In the genomic region with DNA sequence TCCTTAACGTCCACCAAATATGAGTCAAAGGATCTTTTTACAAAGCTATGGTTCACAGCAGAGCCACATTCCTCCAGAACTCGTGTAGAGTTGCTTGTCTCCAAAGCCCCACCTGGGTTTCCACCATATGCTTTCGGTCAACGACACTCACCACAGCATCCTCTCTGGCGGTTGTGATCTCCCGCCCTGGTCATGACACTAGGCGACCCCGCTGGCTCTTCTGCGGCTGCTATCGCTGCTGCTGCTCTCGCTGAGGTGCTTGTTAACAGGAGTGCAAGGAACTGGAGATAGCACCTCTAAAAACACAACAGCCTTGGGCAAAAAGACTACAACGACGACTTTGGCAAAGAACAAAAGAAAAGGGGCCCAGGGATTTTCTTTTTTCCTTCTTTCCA, we compare ENCODE assay signal across 8 cellular contexts. TPM values are rescaled to one million over a fixed set of nuclear protein-coding genes. Genes with fewer than 3 reads are reported as not detected.
DNase-seq lines count a peak whose midpoint lies in the region; ATAC-seq and TF ChIP-seq lines count a peak whose summit lies in the region.

No MANE protein-coding gene starts in this region.

- no peaks in the 10 kb centered on the region for H3K9me3 Mint-ChIP-seq in CD4-positive, alpha-beta T cell

- H3K36me3 ChIP-seq in HEK293 (ENCODE audit: control insufficient read depth in 2 of 2, insufficient read depth in 1 of 2, low read length in 2 of 2) (peaks cover 0 to 14% of the 10 kb centered on the region in 2 experiments; a peak in 1 of 3 replicates), Peyer's patch (no peaks in the 10 kb centered on the region), body of pancreas (replicated peaks in 1 of 2; ENCODE audit: insufficient read depth in 1 of 2, low read depth in 2 of 2) (no peaks in the 10 kb centered on the region)

- H3K27me3 ChIP-seq in CD4-positive, alpha-beta T cell (ENCODE audit: control insufficient read depth, insufficient read depth, low read length): no peaks in the 10 kb centered on the region
- H3K27me3 ChIP-seq in Peyer's patch (no peaks in the 10 kb centered on the region), body of pancreas (no peaks in the 10 kb centered on the region)

- no peak for TF ChIP-seq CTCF in CD4-positive, alpha-beta T cell (IDR thresholded peaks at IDR 0.05)
- 0 out of 2 replicates have a peak, but pooled peaks have one; percentile 14 for TF ChIP-seq CTCF in HEK293 (tag by site-specific recombination; IDR thresholded peaks at IDR 0.05)
- TF ChIP-seq CTCF in Peyer's patch (IDR thresholded peaks at IDR 0.05): no peak
- peak in 1 of 7 experiments; percentile 12 for TF ChIP-seq CTCF in body of pancreas (IDR thresholded peaks at IDR 0.05)

- H3K9me3 ChIP-seq in CD4-positive, alpha-beta T cell (ENCODE audit: control insufficient read depth, low read length): no peaks in the 10 kb centered on the region
- H3K9me3 ChIP-seq in HEK293 (ENCODE audit: control insufficient read depth, insufficient read depth, low read depth, low read length): no peaks in the 10 kb centered on the region
- no peaks in the 10 kb centered on the region for H3K9me3 ChIP-seq in Peyer's patch
- H3K9me3 ChIP-seq in body of pancreas: no peaks in the 10 kb centered on the region

- peak; percentile 37 for ATAC-seq in CD4-positive, alpha-beta T cell (ENCODE audit: poor library complexity)
- ATAC-seq in body of pancreas (peak; percentile 33), GM19324 (IDR thresholded peaks at IDR 0.05; ENCODE audit: low FRiP score, unreplicated experiment) (no peak)

- peak; percentile 8 to 38 (median 14) for DNase-seq in CD4-positive, alpha-beta T cell
- DNase-seq in Peyer's patch: peak; percentile 17 to 56 (median 55)
- peak; percentile 28 to 43 (median 29) for DNase-seq in body of pancreas
- DNase-seq in kidney glomerular epithelial cell (lab: John Stamatoyannopoulos, UW): peak; percentile 62
- DNase-seq in stimulated activated CD4-positive, alpha-beta T cell treated with anti-CD3 and anti-CD28 coated beads, Interleukin-2, amount 100 ng/mL, for 48 hours: peak; percentile 18 to 19
- no peak for DNase-seq in NOMO-1 (lab: John Stamatoyannopoulos, UW; ENCODE audit: unreplicated experiment in 2 of 2)

- TF ChIP-seq POLR2A in Peyer's patch (IDR thresholded peaks at IDR 0.05): no peak
- TF ChIP-seq POLR2A in body of pancreas (IDR thresholded peaks at IDR 0.05): no peak

- intact Hi-C loops in CD4-positive, alpha-beta T cell (cut with DNase I, micrococcal nuclease): loop anchor here in 1 of 2 experiments (5.0 kb wide), 2 partner anchors 82 to 138 kb away; a partner anchor contains a TSS
- intact Hi-C loops in body of pancreas (cut with DNase I): no loop called here

- POLR2A ChIA-PET in CD4-positive, alpha-beta T cell (lab: Charles Lee): interaction anchor here (0.6 to 2.3 kb wide), 27 partner anchors 9 to 828 kb away, joined by 3 to 28 read pairs (median 4); a partner anchor contains a TSS
- POLR2A ChIA-PET in HEK293 (lab: Yijun Ruan, JAX): interaction anchor here (0.6 to 1.6 kb wide), 17 partner anchors 9 to 140 kb away, joined by 3 to 8 read pairs (median 4); a partner anchor contains a TSS

- peak overlapping the region; percentile 83 for H3K27ac Mint-ChIP-seq in CD4-positive, alpha-beta T cell

- WGBS in body of pancreas, 2 donors: 0 to 1% methylated on average over 13 of the region's 13 CpGs

- peaks cover 23% of the 10 kb centered on the region for H3K36me3 Mint-ChIP-seq in CD4-positive, alpha-beta T cell (ENCODE audit: low read depth)

- H3K4me3 ChIP-seq in HEK293 (ENCODE audit: low read depth, low read length) (peak overlapping the region; percentile 57), Peyer's patch (peak overlapping the region; percentile 51 to 71 (median 62)), body of pancreas (peak overlapping the region; percentile 31 to 94)

- CTCF ChIA-PET in CD4-positive, alpha-beta T cell (lab: Charles Lee): interaction anchor here (1.4 kb wide), 1 partner anchor 94 kb away, joined by 3 read pairs; no protein-coding TSS in a partner anchor
- CTCF ChIA-PET in HEK293 (lab: Yijun Ruan, JAX): interaction anchor here (0.7 to 1.9 kb wide), 3 partner anchors 12 to 81 kb away, joined by 3 to 6 read pairs (median 6); a partner anchor contains a TSS

- H3K4me1 Mint-ChIP-seq in CD4-positive, alpha-beta T cell (ENCODE audit: low read depth): peaks cover 61% of the 10 kb centered on the region

- peak overlapping the region; percentile 95 for H3K4me3 Mint-ChIP-seq in CD4-positive, alpha-beta T cell

- H3K27ac ChIP-seq in CD4-positive, alpha-beta T cell (ENCODE audit: low read depth, low read length): peak overlapping the region; percentile 66
- H3K27ac ChIP-seq in HEK293 (ENCODE audit: extremely low read depth, low read depth, low read length) (peak overlapping the region; percentile 60; the same call in 1 of the 2 replicates), Peyer's patch (peak overlapping the region; percentile 76 to 94 (median 88)), body of pancreas (peak overlapping the region; percentile 82 to 95 (median 89))

- peaks cover 9% of the 10 kb centered on the region for H3K27me3 Mint-ChIP-seq in CD4-positive, alpha-beta T cell

- no peaks in the 10 kb centered on the region for H3K4me1 ChIP-seq in HEK293 (ENCODE audit: control insufficient read depth, insufficient read depth, low read length)
- H3K4me1 ChIP-seq in Peyer's patch: peaks cover 0 to 32% (median 0%) of the 10 kb centered on the region in 4 donors
- H3K4me1 ChIP-seq in body of pancreas: peaks cover 52% of the 10 kb centered on the region

TF ChIP-seq in HEK293, 187 proteins besides CTCF, POLR2A, EP300 and RAD21:
- TF ChIP-seq FEZF1 (tag by site-specific recombination; IDR thresholded peaks at IDR 0.05) (no peak), ZNF555 (tag by site-specific recombination; conservative IDR thresholded peaks at IDR 0.05) (no peak), ZNF239 (tag by site-specific recombination; IDR thresholded peaks at IDR 0.05) (no peak), YY2 (tag by site-specific recombination; IDR thresholded peaks at IDR 0.05) (no peak), ZNF366 (tag by site-specific recombination; conservative IDR thresholded peaks at IDR 0.05) (no peak), ZNF202 (tag by site-specific recombination; IDR thresholded peaks at IDR 0.05; ENCODE audit: borderline replicate concordance) (no peak), SP2 (tag by site-specific recombination; IDR thresholded peaks at IDR 0.05) (no peak), KLF8 (tag by site-specific recombination; IDR thresholded peaks at IDR 0.05) (no peak), ZNF132 (tag by site-specific recombination; IDR thresholded peaks at IDR 0.05; ENCODE audit: borderline replicate concordance) (no peak), ZNF521 (tag by site-specific recombination; IDR thresholded peaks at IDR 0.05) (no peak)
- TF ChIP-seq, protein P1, sequence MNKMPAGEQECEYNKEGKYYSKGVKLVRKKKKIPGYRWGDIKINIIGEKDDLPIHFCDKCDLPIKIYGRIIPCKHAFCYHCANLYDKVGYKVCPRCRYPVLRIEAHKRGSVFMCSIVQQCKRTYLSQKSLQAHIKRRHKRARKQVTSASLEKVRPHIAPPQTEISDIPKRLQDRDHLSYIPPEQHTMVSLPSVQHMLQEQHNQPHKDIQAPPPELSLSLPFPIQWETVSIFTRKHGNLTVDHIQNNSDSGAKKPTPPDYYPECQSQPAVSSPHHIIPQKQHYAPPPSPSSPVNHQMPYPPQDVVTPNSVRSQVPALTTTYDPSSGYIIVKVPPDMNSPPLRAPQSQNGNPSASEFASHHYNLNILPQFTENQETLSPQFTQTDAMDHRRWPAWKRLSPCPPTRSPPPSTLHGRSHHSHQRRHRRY (tag by site-specific recombination; IDR thresholded peaks at IDR 0.05): no peak
- TF ChIP-seq, protein P2, sequence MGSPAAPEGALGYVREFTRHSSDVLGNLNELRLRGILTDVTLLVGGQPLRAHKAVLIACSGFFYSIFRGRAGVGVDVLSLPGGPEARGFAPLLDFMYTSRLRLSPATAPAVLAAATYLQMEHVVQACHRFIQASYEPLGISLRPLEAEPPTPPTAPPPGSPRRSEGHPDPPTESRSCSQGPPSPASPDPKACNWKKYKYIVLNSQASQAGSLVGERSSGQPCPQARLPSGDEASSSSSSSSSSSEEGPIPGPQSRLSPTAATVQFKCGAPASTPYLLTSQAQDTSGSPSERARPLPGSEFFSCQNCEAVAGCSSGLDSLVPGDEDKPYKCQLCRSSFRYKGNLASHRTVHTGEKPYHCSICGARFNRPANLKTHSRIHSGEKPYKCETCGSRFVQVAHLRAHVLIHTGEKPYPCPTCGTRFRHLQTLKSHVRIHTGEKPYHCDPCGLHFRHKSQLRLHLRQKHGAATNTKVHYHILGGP (tag by site-specific recombination; IDR thresholded peaks at IDR 0.05): no peak

RNA-seq across cellular contexts. Expression of a gene that starts 0.3 kb away (rescaled TPM):
- total RNA-seq in CD4-positive, alpha-beta T cell: 1 to 10 TPM; 7.4 to 8.2 TPM
- total RNA-seq in Peyer's patch: 100 to 1,000 TPM in 3 of 4 donors, 10 to 100 TPM in 1; 69.8 to 208 (median 149) TPM
- 10 to 100 TPM; 30.3 to 61.2 TPM for total RNA-seq in body of pancreas

Comparison
In these comparisons a context has a peak if more than half of its experiments do, and no peak if none do; other contexts are left out.
1. DNase-seq: peak in CD4-positive, alpha-beta T cell (10 of 10), Peyer's patch (3 of 3), body of pancreas (4 of 4), kidney glomerular epithelial cell (single experiment) and stimulated activated CD4-positive, alpha-beta T cell treated with anti-CD3 and anti-CD28 coated beads, Interleukin-2, amount 100 ng/mL, for 48 hours (2 of 2); none in NOMO-1 (0 of 2).
2. Peak in every context shown above with its lines, with median percentiles within 50 percentile points of each other: H3K27ac ChIP-seq and H3K4me3 ChIP-seq.